15 cellular contexts compared by ENCODE assay signal in genomic region chr15:65857718-65858402, GRCh38. TPM values are rescaled to one million over a fixed set of nuclear protein-coding genes. Genes with fewer than 3 reads are reported as not detected.
DNase-seq lines count a peak whose midpoint lies in the region; ATAC-seq and TF ChIP-seq lines count a peak whose summit lies in the region.
"Had no signal": no experiment of that assay in that cellular context is flagged by ENCODE, and none has a peak within 500 bp of the region (broad histone marks: within the 10 kb centered on the region; RNA-seq: fewer than 3 reads in every experiment).

No MANE protein-coding gene starts in this region.

- no peaks in the 10 kb centered on the region for H3K36me3 Mint-ChIP-seq in CD8-positive, alpha-beta memory T cell
- no peaks in the 10 kb centered on the region for H3K36me3 Mint-ChIP-seq in nephron progenitor cell (ENCODE audit: low read depth)

- H3K4me1 Mint-ChIP-seq in CD8-positive, alpha-beta memory T cell = peaks cover 16 to 19% (median 16%) of the 10 kb centered on the region in 3 donors
- peaks cover 13% of the 10 kb centered on the region for H3K4me1 Mint-ChIP-seq in nephron progenitor cell

- peaks cover 9% of the 10 kb centered on the region for H3K4me1 ChIP-seq in CD8-positive, alpha-beta memory T cell (ENCODE audit: insufficient read depth, low read length)
- peaks cover 0 to 20% (median 6%) of the 10 kb centered on the region in 6 donors for H3K4me1 ChIP-seq in spleen
- H3K4me1 ChIP-seq: breast epithelium had no signal

- TF ChIP-seq POLR2A in spleen (IDR thresholded peaks at IDR 0.05) = no peak

- no peaks in the 10 kb centered on the region for H3K27me3 ChIP-seq in CD8-positive, alpha-beta memory T cell (ENCODE audit: insufficient read depth, low read length, poor library complexity, severe bottlenecking)
- no peaks in the 10 kb centered on the region for H3K27me3 ChIP-seq in spleen (replicated peaks in 1 of 7)
- H3K27me3 ChIP-seq: breast epithelium had no signal

- DNase-seq in CD8-positive, alpha-beta memory T cell = no peak
- DNase-seq in caudate nucleus (lab: John Stamatoyannopoulos, UW) (peak in 10 of 61 donors; percentile 13 to 50 (median 22)), nephron progenitor cell (no peak), NCI-H748 treated with DMSO at 0.1 percent for 48 hours (lab: John Stamatoyannopoulos, UW) (no peak), spleen (no peak), hypothalamus (lab: John Stamatoyannopoulos, UW) (no peak)
- DNase-seq: foreskin melanocyte; Karpas-422; NCI-H146; NCI-H510A; occipital lobe; stimulated activated CD4-positive, alpha-beta T cell treated with anti-CD3 and anti-CD28 coated beads, Interleukin-4, amount 100 ng/mL, for 4 hours had no signal

- WGBS in spleen, 5 donors = 59 to 74% (median 70%) methylated on average over 5 of the region's 5 CpGs

- intact Hi-C loops in spleen (cut with DNase I; ENCODE audit: low total_unique reads) = loop anchor here (10.0 kb wide), 1 partner anchor 223 kb away; no protein-coding TSS in a partner anchor

- peak overlapping the region in 5 of 8 donors; percentile 61 to 89 (median 82) for H3K27ac Mint-ChIP-seq in CD8-positive, alpha-beta memory T cell
- H3K27ac Mint-ChIP-seq in nephron progenitor cell = peak overlapping the region; percentile 0

- H3K27ac ChIP-seq in CD8-positive, alpha-beta memory T cell (ENCODE audit: low read depth, low read length) = no peak overlapping the region
- peak overlapping the region; percentile 9 for H3K27ac ChIP-seq in caudate nucleus (ENCODE audit: low read depth, low read length)
- H3K27ac ChIP-seq in spleen = no peak overlapping the region
- H3K27ac ChIP-seq: breast epithelium had no signal

- no peaks in the 10 kb centered on the region for H3K9me3 Mint-ChIP-seq in CD8-positive, alpha-beta memory T cell
- H3K9me3 Mint-ChIP-seq in nephron progenitor cell = no peaks in the 10 kb centered on the region

- peak overlapping the region in 1 of 7 donors; percentile 10 for H3K4me3 Mint-ChIP-seq in CD8-positive, alpha-beta memory T cell
- H3K4me3 Mint-ChIP-seq in nephron progenitor cell = peak overlapping the region; percentile 20

- no peak overlapping the region for H3K4me3 ChIP-seq in CD8-positive, alpha-beta memory T cell (ENCODE audit: low read length)
- no peak overlapping the region for H3K4me3 ChIP-seq in spleen
- H3K4me3 ChIP-seq: breast epithelium had no signal

- no peaks in the 10 kb centered on the region for H3K9me3 ChIP-seq in CD8-positive, alpha-beta memory T cell (ENCODE audit: low read length)
- no peaks in the 10 kb centered on the region for H3K9me3 ChIP-seq in spleen
- H3K9me3 ChIP-seq: breast epithelium had no signal

- TF ChIP-seq CTCF in nephron progenitor cell (IDR thresholded peaks at IDR 0.05) (no peak), spleen (IDR thresholded peaks at IDR 0.05 in 8 of 11, conservative IDR thresholded peaks at IDR 0.05 in 3 of 11) (no peak)

- POLR2A ChIA-PET in CD8-positive, alpha-beta memory T cell (lab: Charles Lee) = no interaction called here

- no peaks in the 10 kb centered on the region for H3K36me3 ChIP-seq in CD8-positive, alpha-beta memory T cell (ENCODE audit: insufficient read depth, low read length)
- H3K36me3 ChIP-seq in spleen = no peaks in the 10 kb centered on the region
- H3K36me3 ChIP-seq: breast epithelium had no signal

- peaks cover 0 to 2% of the 10 kb centered on the region in 2 donors for H3K27me3 Mint-ChIP-seq in CD8-positive, alpha-beta memory T cell
- H3K27me3 Mint-ChIP-seq in nephron progenitor cell (ENCODE audit: low read depth, poor library complexity) = peaks cover 9% of the 10 kb centered on the region

- ATAC-seq in GM19351 (IDR thresholded peaks at IDR 0.05; ENCODE audit: unreplicated experiment) = peak; percentile 55
- no peak for ATAC-seq in GM18868 (IDR thresholded peaks at IDR 0.05; ENCODE audit: unreplicated experiment)

- CTCF ChIA-PET in CD8-positive, alpha-beta memory T cell (lab: Charles Lee) = interaction anchor here (0.7 to 7.1 kb wide), 12 partner anchors 10 to 247 kb away, joined by 3 to 40 read pairs (median 4); partner anchors contain the start of genes INTS14 and RAB11A

RNA-seq across cellular contexts. Expression of gene RAB11A, which starts 11.4 kb away (rescaled TPM):
- total RNA-seq in CD8-positive, alpha-beta memory T cell = 100 to 1,000 TPM; 158 to 159 TPM
- 194 TPM for polyA plus RNA-seq in CD8-positive, alpha-beta memory T cell
- 100 to 1,000 TPM; 173 to 313 (median 255) TPM for total RNA-seq in spleen
- polyA plus RNA-seq in spleen = 100 to 1,000 TPM in 2 of 3 donors, 10 to 100 TPM in 1; 86.7 to 153 (median 128) TPM
